In the genomic region with DNA sequence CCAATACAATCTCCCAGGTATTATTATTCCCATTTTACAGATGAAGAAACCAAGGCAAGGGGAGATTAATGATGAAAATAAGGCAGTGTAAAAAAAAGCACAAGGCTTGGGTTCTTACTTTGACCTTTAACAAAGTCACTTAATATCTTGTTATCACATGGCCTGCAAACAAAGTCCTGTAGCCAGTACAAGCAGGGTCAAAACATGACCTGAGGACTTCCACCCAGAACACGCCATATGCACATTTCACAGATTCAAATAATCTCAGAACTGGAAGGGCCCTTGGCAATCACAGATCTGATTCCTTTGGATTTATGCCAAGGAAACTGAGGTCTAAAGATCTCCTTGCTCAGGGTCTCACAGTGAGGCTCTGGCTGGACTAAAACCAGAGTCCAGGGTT, we compare ENCODE assay signal across 28 cellular contexts.
"Had no signal": no experiment of that assay in that cellular context is flagged by ENCODE, and none has a peak within 500 bp of the region (broad histone marks: within the 10 kb centered on the region; RNA-seq: fewer than 3 reads in every experiment).

No MANE protein-coding gene starts in this region.

- H3K4me1 ChIP-seq: suprapubic skin, testis, thyroid gland, upper lobe of left lung, upper lobe of right lung, uterus, vagina had no signal

- H3K27me3 ChIP-seq: stomach, testis, thyroid gland, tibial artery, transverse colon, upper lobe of left lung, upper lobe of right lung, uterus, vagina had no signal

- H3K36me3 Mint-ChIP-seq: stimulated activated effector memory CD8-positive, alpha-beta T cell treated with anti-CD3 and anti-CD28 coated beads, Interleukin-12 subunit alpha, Interleukin-12 subunit beta, amount 100 ng/mL, for 72 hours; stimulated activated memory B cell treated with anti-CD40 and anti-IgM and Interleukin-4, amounts not matched to agents 10 μg/mL and 1 μg/mL and 100 μg/mL, for 72 hours; stimulated activated naive B cell treated with anti-CD40 and anti-IgM and Interleukin-4, amounts not matched to agents 10 μg/mL and 1 μg/mL and 100 μg/mL, for 72 hours; type B pancreatic cell had no signal

- H3K36me3 ChIP-seq: stomach, suprapubic skin, thoracic aorta, thyroid gland, tibial artery, transverse colon, upper lobe of left lung, upper lobe of right lung, uterus, vagina had no signal

- H3K4me3 ChIP-seq: stomach, suprapubic skin, testis, thoracic aorta, thyroid gland, tibial artery, transverse colon, upper lobe of left lung, upper lobe of right lung, uterus, vagina had no signal

- H3K27ac ChIP-seq: stomach, suprapubic skin, testis, thoracic aorta, thyroid gland, tibial artery, transverse colon, upper lobe of left lung, upper lobe of right lung, uterus, vagina had no signal

- H3K4me3 Mint-ChIP-seq: stimulated activated effector memory CD8-positive, alpha-beta T cell treated with anti-CD3 and anti-CD28 coated beads, Interleukin-12 subunit alpha, Interleukin-12 subunit beta, amount 100 ng/mL, for 72 hours; stimulated activated memory B cell treated with anti-CD40 and anti-IgM and Interleukin-4, amounts not matched to agents 10 μg/mL and 1 μg/mL and 100 μg/mL, for 72 hours; stimulated activated naive B cell treated with anti-CD40 and anti-IgM and Interleukin-4, amounts not matched to agents 10 μg/mL and 1 μg/mL and 100 μg/mL, for 72 hours; stimulated activated naive CD8-positive, alpha-beta T cell treated with anti-CD3 and anti-CD28 coated beads, Interleukin-15, amount 100 ng/mL, for 72 hours; stimulated activated naive CD8-positive, alpha-beta T cell treated with anti-CD3 and anti-CD28 coated beads, Interleukin-15, Interleukin-2, amounts not matched to agents 100 ng/mL and 50 ng/mL, for 24 hours; type B pancreatic cell had no signal

- H3K9me3 Mint-ChIP-seq: stimulated activated effector memory CD8-positive, alpha-beta T cell treated with anti-CD3 and anti-CD28 coated beads, Interleukin-12 subunit alpha, Interleukin-12 subunit beta, amount 100 ng/mL, for 72 hours; stimulated activated memory B cell treated with anti-CD40 and anti-IgM and Interleukin-4, amounts not matched to agents 10 μg/mL and 1 μg/mL and 100 μg/mL, for 72 hours; stimulated activated naive B cell treated with anti-CD40 and anti-IgM and Interleukin-4, amounts not matched to agents 10 μg/mL and 1 μg/mL and 100 μg/mL, for 72 hours; stimulated activated naive CD8-positive, alpha-beta T cell treated with anti-CD3 and anti-CD28 coated beads, Interleukin-15, amount 100 ng/mL, for 72 hours; stimulated activated naive CD8-positive, alpha-beta T cell treated with anti-CD3 and anti-CD28 coated beads, Interleukin-15, Interleukin-2, amounts not matched to agents 100 ng/mL and 50 ng/mL, for 24 hours; type B pancreatic cell had no signal

- H3K9me3 ChIP-seq: stomach, suprapubic skin, testis, thoracic aorta, thyroid gland, tibial artery, transverse colon, upper lobe of left lung, upper lobe of right lung, uterus, vagina had no signal

- ATAC-seq: stimulated activated effector memory CD8-positive, alpha-beta T cell treated with anti-CD3 and anti-CD28 coated beads, Interleukin-12 subunit alpha, Interleukin-12 subunit beta, amount 100 ng/mL, for 72 hours; stimulated activated memory B cell treated with anti-CD40 and anti-IgM and Interleukin-4, amounts not matched to agents 10 μg/mL and 1 μg/mL and 100 μg/mL, for 72 hours; stimulated activated naive B cell treated with anti-CD40 and anti-IgM and Interleukin-4, amounts not matched to agents 10 μg/mL and 1 μg/mL and 100 μg/mL, for 72 hours; stimulated activated naive CD8-positive, alpha-beta T cell treated with anti-CD3 and anti-CD28 coated beads, Interleukin-15, amount 100 ng/mL, for 72 hours; stimulated activated naive CD8-positive, alpha-beta T cell treated with anti-CD3 and anti-CD28 coated beads, Interleukin-15, Interleukin-2, amounts not matched to agents 100 U/mL and 50 U/mL, for 24 hours; upper lobe of right lung had no signal

- H3K27me3 Mint-ChIP-seq: stimulated activated memory B cell treated with anti-CD40 and anti-IgM and Interleukin-4, amounts not matched to agents 10 μg/mL and 1 μg/mL and 100 μg/mL, for 72 hours; stimulated activated naive CD8-positive, alpha-beta T cell treated with anti-CD3 and anti-CD28 coated beads, Interleukin-15, Interleukin-2, amounts not matched to agents 100 ng/mL and 50 ng/mL, for 24 hours had no signal

- H3K4me1 Mint-ChIP-seq: stimulated activated effector memory CD8-positive, alpha-beta T cell treated with anti-CD3 and anti-CD28 coated beads, Interleukin-12 subunit alpha, Interleukin-12 subunit beta, amount 100 ng/mL, for 72 hours; stimulated activated memory B cell treated with anti-CD40 and anti-IgM and Interleukin-4, amounts not matched to agents 10 μg/mL and 1 μg/mL and 100 μg/mL, for 72 hours; stimulated activated naive B cell treated with anti-CD40 and anti-IgM and Interleukin-4, amounts not matched to agents 10 μg/mL and 1 μg/mL and 100 μg/mL, for 72 hours; stimulated activated naive CD8-positive, alpha-beta T cell treated with anti-CD3 and anti-CD28 coated beads, Interleukin-15, amount 100 ng/mL, for 72 hours had no signal

- DNase-seq: stimulated activated CD4-positive, alpha-beta T cell treated with anti-CD3 and anti-CD28 coated beads, Interleukin-2, amount 100 ng/mL, for 48 hours; stimulated activated CD4-positive, alpha-beta T cell treated with anti-CD3 and anti-CD28 coated beads, Interleukin-4, amount 100 ng/mL, for 1 hour; stimulated activated CD4-positive, alpha-beta T cell treated with anti-CD3 and anti-CD28 coated beads, Interleukin-4, amount 100 ng/mL, for 24 hours; stimulated activated CD4-positive, alpha-beta T cell treated with anti-CD3 and anti-CD28 coated beads, Interleukin-4, amount 100 ng/mL, for 4 hours; stimulated activated CD8-positive, alpha-beta memory T cell treated with anti-CD3 and anti-CD28 coated beads, Interleukin-4, amount 100 ng/mL, for 48 hours; stimulated activated naive B cell treated with anti-CD40 and anti-IgM and Interleukin-4, amounts not matched to agents 10 μg/mL and 1 μg/mL and 100 μg/mL, for 72 hours; stimulated activated naive CD4-positive, alpha-beta T cell; stimulated activated naive CD4-positive, alpha-beta T cell treated with Interleukin-2 at 50 U/mL for 16 hours; stimulated activated naive CD8-positive, alpha-beta T cell treated with anti-CD3 and anti-CD28 coated beads, Interleukin-15, amount 100 ng/mL, for 72 hours; stimulated activated naive CD8-positive, alpha-beta T cell treated with anti-CD3 and anti-CD28 coated beads, Interleukin-15, Interleukin-2, amounts not matched to agents 100 U/mL and 50 U/mL, for 24 hours; stomach; substantia nigra; testis; thyroid gland; tibial artery; transverse colon; trophoblast cell; upper lobe of left lung; upper lobe of right lung; uterus had no signal

- FAIRE-seq: urothelium cell line had no signal

- H3K27ac Mint-ChIP-seq: stimulated activated effector memory CD8-positive, alpha-beta T cell treated with anti-CD3 and anti-CD28 coated beads, Interleukin-12 subunit alpha, Interleukin-12 subunit beta, amount 100 ng/mL, for 72 hours; stimulated activated memory B cell treated with anti-CD40 and anti-IgM and Interleukin-4, amounts not matched to agents 10 μg/mL and 1 μg/mL and 100 μg/mL, for 72 hours; stimulated activated naive B cell treated with anti-CD40 and anti-IgM and Interleukin-4, amounts not matched to agents 10 μg/mL and 1 μg/mL and 100 μg/mL, for 72 hours; stimulated activated naive CD8-positive, alpha-beta T cell treated with anti-CD3 and anti-CD28 coated beads, Interleukin-15, Interleukin-2, amounts not matched to agents 100 ng/mL and 50 ng/mL, for 24 hours; type B pancreatic cell had no signal
